In the genomic region with DNA sequence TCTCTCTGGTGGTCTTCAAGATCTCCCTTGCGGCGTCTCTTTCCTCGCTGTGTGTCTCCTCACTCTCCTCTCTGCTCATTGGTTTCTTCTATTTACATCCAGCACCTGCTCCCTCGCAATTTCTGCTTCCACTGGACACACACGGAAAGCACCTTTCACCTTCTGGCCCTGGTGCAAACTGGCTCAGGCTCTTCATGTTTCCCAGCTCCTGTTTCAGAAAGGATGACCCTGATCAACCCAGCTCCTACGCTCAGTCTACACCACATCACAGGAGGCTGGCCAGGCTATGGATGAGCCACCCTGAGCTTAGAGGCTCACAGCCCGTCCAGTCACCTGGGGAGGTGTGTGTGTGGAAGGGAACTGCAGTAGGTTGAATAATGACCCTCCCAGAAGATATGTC, we compare ENCODE assay signal across 16 cellular contexts.
A peak's percentile ranks its signal among the peaks of the same experiment; 100 is the strongest.
DNase-seq lines count a peak whose midpoint lies in the region; ATAC-seq and TF ChIP-seq lines count a peak whose summit lies in the region.
"Had no signal": no experiment of that assay in that cellular context is flagged by ENCODE, and none has a peak within 500 bp of the region (broad histone marks: within the 10 kb centered on the region; RNA-seq: fewer than 3 reads in every experiment).

No MANE protein-coding gene starts in this region.

- H2AFZ ChIP-seq in osteoblast (ENCODE audit: low read length), result no peak overlapping the region

- H3K9me3 ChIP-seq in osteoblast (ENCODE audit: low read depth, low read length) (no peaks in the 10 kb centered on the region), stomach smooth muscle (ENCODE audit: control insufficient read depth in 2 of 2, low read length in 2 of 2) (no peaks in the 10 kb centered on the region)
- H3K9me3 ChIP-seq: BLaER1, Caco-2 had no signal

- ATAC-seq in left lobe of liver, result peak; percentile 50

- no peak overlapping the region for H3K9ac ChIP-seq in stomach smooth muscle (ENCODE audit: low read length in 2 of 2)
- H3K9ac ChIP-seq: BLaER1 had no signal

- H4K20me1 ChIP-seq in osteoblast (ENCODE audit: insufficient read depth, low read length), result no peaks in the 10 kb centered on the region
- H4K20me1 ChIP-seq: BLaER1 had no signal

- H3K4me1 ChIP-seq in osteoblast (ENCODE audit: insufficient read depth, low read length), result peaks cover 18% of the 10 kb centered on the region
- peaks cover 45% of the 10 kb centered on the region for H3K4me1 ChIP-seq in stomach smooth muscle (ENCODE audit: control insufficient read depth, insufficient read depth, low read length)
- H3K4me1 ChIP-seq: Caco-2 had no signal

- H3K4me3 ChIP-seq in osteoblast (ENCODE audit: insufficient read depth, low read length) (no peak overlapping the region), stomach smooth muscle (ENCODE audit: low read length in 2 of 2) (no peak overlapping the region)
- H3K4me3 ChIP-seq: BLaER1 had no signal

- H3K79me2 ChIP-seq in osteoblast (ENCODE audit: insufficient read depth, low read length), result no peaks in the 10 kb centered on the region

- peaks cover 33% of the 10 kb centered on the region for H3K4me1 Mint-ChIP-seq in osteocyte (ENCODE audit: unreplicated experiment)

- TF ChIP-seq CTCF in osteoblast (IDR thresholded peaks at IDR 0.05; ENCODE audit: extremely low read depth, low read depth, low read length), result no peak
- TF ChIP-seq CTCF in osteocyte (IDR thresholded peaks at IDR 0.05), result no peak

- no peaks in the 10 kb centered on the region for H3K9me3 Mint-ChIP-seq in osteocyte (ENCODE audit: unreplicated experiment)
- H3K9me3 Mint-ChIP-seq: CD8-positive, alpha-beta memory T cell; HFFc6 had no signal

- no peak overlapping the region for H3K4me2 ChIP-seq in osteoblast (ENCODE audit: insufficient read depth, low read length)
- H3K4me2 ChIP-seq: BLaER1 had no signal

- H3K36me3 Mint-ChIP-seq in osteocyte (ENCODE audit: unreplicated experiment), result no peaks in the 10 kb centered on the region

- H3K36me3 ChIP-seq in osteoblast (ENCODE audit: insufficient read depth, low read length), result peaks cover 3% of the 10 kb centered on the region
- H3K36me3 ChIP-seq in stomach smooth muscle (ENCODE audit: control insufficient read depth in 2 of 2, insufficient read depth in 2 of 2, low read length in 2 of 2), result no peaks in the 10 kb centered on the region
- H3K36me3 ChIP-seq: BLaER1 had no signal

- no peak overlapping the region for H3K27ac Mint-ChIP-seq in osteocyte (ENCODE audit: unreplicated experiment)
- H3K27ac Mint-ChIP-seq: HFFc6 had no signal

- H3K27ac ChIP-seq in osteoblast (ENCODE audit: low read depth, low read length) (peak overlapping the region; percentile 97), stomach smooth muscle (ENCODE audit: low read length) (peak overlapping the region; percentile 31)
- H3K27ac ChIP-seq: 22Rv1, BLaER1 had no signal

- H3K27me3 Mint-ChIP-seq in osteocyte (ENCODE audit: unreplicated experiment), result no peaks in the 10 kb centered on the region

- H3K4me3 Mint-ChIP-seq in osteocyte (ENCODE audit: unreplicated experiment), result no peak overlapping the region
- H3K4me3 Mint-ChIP-seq: CD8-positive, alpha-beta memory T cell; HFFc6 had no signal

- H3K27me3 ChIP-seq in osteoblast (ENCODE audit: insufficient read depth, low read length), result no peaks in the 10 kb centered on the region
- H3K27me3 ChIP-seq in stomach smooth muscle (ENCODE audit: control insufficient read depth in 1 of 2, insufficient read depth in 2 of 2, low read length in 2 of 2), result no peaks in the 10 kb centered on the region
- H3K27me3 ChIP-seq: BLaER1 had no signal

- peak; percentile 47 for DNase-seq in activated effector memory CD4-positive, alpha-beta T cell treated with anti-CD3 and anti-CD28 coated beads, Interleukin-2, amount 50 U/mL, for 16 hours
- DNase-seq in activated effector memory CD4-positive, alpha-beta T cell treated with Interleukin-2 at 50 U/mL for 16 hours, result no peak
- DNase-seq in left lobe of liver (ENCODE audit: low spot score), result no peak
- peak; percentile 37 for DNase-seq in osteoblast (ENCODE audit: insufficient read length, low spot score, missing footprints)
- no peak for DNase-seq in amniotic stem cell (lab: John Stamatoyannopoulos, UW)
- DNase-seq in osteocyte (ENCODE audit: extremely low spot score, unreplicated experiment), result no peak
- DNase-seq in SIG-M5 (lab: John Stamatoyannopoulos, UW), result no peak
- DNase-seq: Caco-2; CD8-positive, alpha-beta memory T cell; DMS53; GF-D8; HCEC 1CT; HFFc6 had no signal

Comparison
In these comparisons a context has a peak if more than half of its experiments do, and no peak if none do; other contexts are left out.
1. DNase-seq: peak in activated effector memory CD4-positive, alpha-beta T cell treated with anti-CD3 and anti-CD28 coated beads, Interleukin-2, amount 50 U/mL, for 16 hours (single experiment) and osteoblast (single experiment); none in activated effector memory CD4-positive, alpha-beta T cell treated with Interleukin-2 at 50 U/mL for 16 hours (single experiment), left lobe of liver (single experiment), amniotic stem cell (single experiment), osteocyte (single experiment) and SIG-M5 (single experiment).